8 cellular contexts compared by ENCODE assay signal in the genomic region with DNA sequence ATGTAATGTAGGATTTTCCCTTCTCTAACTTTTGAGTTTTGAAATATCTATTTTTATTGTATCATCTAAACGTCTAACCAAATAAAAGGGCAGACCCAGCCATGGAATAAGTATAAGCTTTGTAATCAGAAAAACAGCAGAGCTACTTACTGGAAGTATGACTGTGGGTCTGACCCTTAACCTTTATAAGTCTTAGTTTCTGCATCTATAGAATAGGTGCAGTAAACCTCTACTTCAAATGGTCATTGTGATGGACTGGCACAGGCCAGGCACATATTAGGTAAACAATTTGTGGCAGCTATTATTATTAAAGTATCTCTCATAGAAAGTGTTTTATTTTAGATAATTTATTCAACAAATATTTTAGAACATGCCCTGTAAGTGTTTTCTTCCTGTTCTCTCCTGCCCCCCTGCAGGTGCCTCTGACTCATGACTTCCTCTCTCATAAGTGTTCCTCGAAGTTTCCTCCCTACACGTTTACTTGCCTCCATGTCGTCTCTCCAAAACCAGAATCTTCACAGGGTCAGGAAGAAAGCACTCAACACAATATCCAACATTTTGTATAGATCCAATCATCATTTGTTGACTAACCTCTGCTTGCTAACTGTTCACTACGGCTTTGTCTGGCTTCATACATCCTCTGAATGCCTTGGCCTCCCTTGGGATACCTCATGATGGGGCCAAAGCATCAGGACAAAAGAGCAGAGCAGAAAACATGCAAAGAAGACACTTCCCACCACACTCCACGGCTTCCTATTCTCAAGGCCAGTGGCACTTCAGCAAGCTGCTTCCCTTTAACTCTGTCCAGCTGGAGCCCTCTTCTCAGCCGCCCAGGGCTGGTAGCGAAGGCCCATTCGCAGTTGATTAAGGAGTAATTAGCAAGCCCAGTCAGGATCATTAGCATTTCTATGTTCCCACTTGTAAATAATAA.
A peak's percentile ranks its signal among the peaks of the same experiment; 100 is the strongest.
DNase-seq lines count a peak whose midpoint lies in the region; ATAC-seq and TF ChIP-seq lines count a peak whose summit lies in the region.

No MANE protein-coding gene starts in this region.

- DNase-seq in DMS153 (lab: John Stamatoyannopoulos, UW) (peak; percentile 72), HL-60 (ENCODE audit: low read depth in 1 of 2, low spot score in 1 of 2) (peak in 1 of 2 experiments; percentile 48), WTC11 (ENCODE audit: low spot score) (no peak), medulla oblongata (ENCODE audit: extremely low spot score) (peak; percentile 33), iPS-NIHi11 (ENCODE audit: low spot score) (no peak), GM23248 (no peak), C1 segment of cervical spinal cord (lab: John Stamatoyannopoulos, UW) (no peak)

- no peaks in the 10 kb centered on the region for H3K27me3 Mint-ChIP-seq in WTC11 (ENCODE audit: low read depth)

- H3K27me3 ChIP-seq in HL-60 (ENCODE audit: insufficient read depth, poor library complexity, severe bottlenecking) = no peaks in the 10 kb centered on the region
- no peaks in the 10 kb centered on the region for H3K27me3 ChIP-seq in GM23248 (replicated peaks; ENCODE audit: insufficient read depth)

- POLR2A ChIA-PET in WTC11 (lab: Charles Lee) = no interaction called here

- no peaks in the 10 kb centered on the region for H3K9me3 Mint-ChIP-seq in WTC11

- H3K4me1 Mint-ChIP-seq in WTC11 = peaks cover 82% of the 10 kb centered on the region

- no peaks in the 10 kb centered on the region for H3K9me3 ChIP-seq in GM23248 (ENCODE audit: low read depth)

- no peaks in the 10 kb centered on the region for H3K36me3 Mint-ChIP-seq in WTC11

- H3F3A ChIP-seq in GM23248 (ENCODE audit: insufficient read depth) = no peaks in the 10 kb centered on the region

- H3K36me3 ChIP-seq in GM23248 (ENCODE audit: low read depth) = no peaks in the 10 kb centered on the region

- H4K20me1 ChIP-seq in GM23248 (ENCODE audit: insufficient read depth) = no peaks in the 10 kb centered on the region

- no peaks in the 10 kb centered on the region for H3K4me1 ChIP-seq in GM23248 (ENCODE audit: insufficient read depth)

- no peaks in the 10 kb centered on the region for H3K9me2 ChIP-seq in GM23248 (ENCODE audit: insufficient read depth)

- TF ChIP-seq CTCF in HL-60 (IDR thresholded peaks at IDR 0.05; ENCODE audit: insufficient read depth, low read length) (no peak), WTC11 (IDR thresholded peaks at IDR 0.05) (no peak)

- ATAC-seq in WTC11 (peak; percentile 68), GM18873 (IDR thresholded peaks at IDR 0.05; ENCODE audit: low FRiP score, unreplicated experiment) (no peak)

- H3K4me2 ChIP-seq in GM23248 (ENCODE audit: unreplicated experiment) = no peak overlapping the region

- CTCF ChIA-PET in WTC11 (lab: Charles Lee) = no interaction called here

- H3K27ac ChIP-seq in HL-60 (replicated peaks) (peak overlapping the region; percentile 75), GM23248 (no peak overlapping the region)

- no peak overlapping the region for H2AFZ ChIP-seq in GM23248

- in situ Hi-C loops in GM23248 (cut with MboI) = no loop called here

- H3K4me3 ChIP-seq in HL-60 (replicated peaks; ENCODE audit: insufficient read depth, low read length) (no peak overlapping the region), GM23248 (no peak overlapping the region)

- H3K4me3 Mint-ChIP-seq in WTC11 = peak overlapping the region; percentile 1; the same call in 1 of the 2 replicates

- no peaks in the 10 kb centered on the region for H3K79me2 ChIP-seq in GM23248 (ENCODE audit: insufficient read depth)

- peak overlapping the region; percentile 97 for H3K27ac Mint-ChIP-seq in WTC11

- H3K9ac ChIP-seq in GM23248 = no peak overlapping the region

- WGBS in GM23248 (ENCODE audit: low coverage in 1 of 2, low lambda C conversion rate in 2 of 2, missing lambda C conversion rate in 2 of 2), 2 experiments = 71 to 72% methylated on average over 9 of the region's 9 CpGs

TF ChIP-seq in WTC11, 78 proteins besides CTCF, POLR2A, EP300 and RAD21:
- TF ChIP-seq SP1 (CRISPR knock-in tag; conservative IDR thresholded peaks at IDR 0.05) (0 out of 2 replicates have a peak, but pooled peaks have one; percentile 23), ETV6 (CRISPR knock-in tag; IDR thresholded peaks at IDR 0.05) (peak; percentile 36; the same call in 1 of the 2 replicates), SMAD4 (CRISPR knock-in tag; IDR thresholded peaks at IDR 0.05) (no peak)
- TF ChIP-seq, protein P1, sequence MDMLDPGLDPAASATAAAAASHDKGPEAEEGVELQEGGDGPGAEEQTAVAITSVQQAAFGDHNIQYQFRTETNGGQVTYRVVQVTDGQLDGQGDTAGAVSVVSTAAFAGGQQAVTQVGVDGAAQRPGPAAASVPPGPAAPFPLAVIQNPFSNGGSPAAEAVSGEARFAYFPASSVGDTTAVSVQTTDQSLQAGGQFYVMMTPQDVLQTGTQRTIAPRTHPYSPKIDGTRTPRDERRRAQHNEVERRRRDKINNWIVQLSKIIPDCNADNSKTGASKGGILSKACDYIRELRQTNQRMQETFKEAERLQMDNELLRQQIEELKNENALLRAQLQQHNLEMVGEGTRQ (CRISPR knock-in tag; IDR thresholded peaks at IDR 0.05) = no peak

Comparison
In these comparisons a context has a peak if more than half of its experiments do, and no peak if none do; other contexts are left out.
1. DNase-seq: peak in DMS153 (single experiment) and medulla oblongata (single experiment); none in WTC11 (single experiment), iPS-NIHi11 (single experiment), GM23248 (single experiment) and C1 segment of cervical spinal cord (0 of 14).